Comparison of ENCODE assay signal across 11 cellular contexts in the genomic region with DNA sequence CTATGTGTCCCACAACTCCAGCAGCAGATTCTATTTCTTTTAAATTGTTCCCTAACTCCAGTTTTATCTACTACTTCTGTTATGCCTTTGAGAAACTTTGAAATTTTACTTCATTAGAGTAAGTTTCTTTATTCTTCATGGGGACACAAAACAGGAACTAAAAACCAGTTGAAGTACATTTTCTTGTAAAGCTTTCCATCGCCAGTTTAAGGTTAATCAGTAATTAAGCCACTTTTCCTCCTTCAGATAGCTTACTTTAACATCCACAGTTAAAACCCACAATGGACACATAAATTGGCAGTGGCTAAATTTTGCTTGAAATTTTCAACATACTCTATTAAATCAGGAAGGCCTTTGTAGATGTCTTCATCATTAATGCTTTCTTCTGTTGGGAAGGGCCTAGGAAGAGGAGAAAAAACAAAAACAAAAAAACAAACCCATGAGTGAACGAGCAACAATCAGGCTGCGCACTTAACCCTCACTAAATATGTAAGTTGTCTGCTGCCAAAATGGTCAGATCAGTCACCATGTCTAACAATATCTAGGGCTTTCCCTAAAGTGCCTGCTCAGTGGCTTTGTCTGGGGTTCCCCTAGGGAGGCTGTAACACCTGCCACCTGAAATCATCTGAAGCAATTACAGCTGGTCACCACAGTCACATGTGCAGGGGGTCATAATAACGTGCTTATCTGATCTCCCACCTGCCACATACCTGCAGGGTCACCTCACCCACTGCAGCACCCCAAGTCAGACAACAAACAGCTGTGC.
DNase-seq lines count a peak whose midpoint lies in the region; ATAC-seq and TF ChIP-seq lines count a peak whose summit lies in the region.
"Had no signal": no experiment of that assay in that cellular context is flagged by ENCODE, and none has a peak within 500 bp of the region (broad histone marks: within the 10 kb centered on the region; RNA-seq: fewer than 3 reads in every experiment).

No MANE protein-coding gene starts in this region.

- CTCF ChIA-PET in Caco-2 (lab: Charles Lee), result interaction anchor here (0.6 kb wide), 1 partner anchor 337 kb away, joined by 4 read pairs; no protein-coding TSS in a partner anchor

- H3K27me3 Mint-ChIP-seq in activated T-helper 2 cell treated with anti-CD3 and anti-CD28 coated beads, Interferon-gamma antibody, Interleukin-2, Interleukin-4, amounts not matched to agents 10 μg/mL and 5 μg/mL and 100 μg/mL, durations not matched to agents 14 hours and 24 hours and 36 hours (ENCODE audit: low read depth), result no peaks in the 10 kb centered on the region
- H3K27me3 Mint-ChIP-seq in Caco-2 (ENCODE audit: insufficient read depth, unreplicated experiment), result peaks cover 5% of the 10 kb centered on the region

- H3K4me1 ChIP-seq in Caco-2, result no peaks in the 10 kb centered on the region
- H3K4me1 ChIP-seq in testis, result no peaks in the 10 kb centered on the region

- POLR2A ChIA-PET in Caco-2 (lab: Charles Lee), result no interaction called here

- ATAC-seq in GM19043 (IDR thresholded peaks at IDR 0.05; ENCODE audit: low read depth, unreplicated experiment) (peak; percentile 75), HG02943 (IDR thresholded peaks at IDR 0.05; ENCODE audit: low read depth, unreplicated experiment) (peak; percentile 82)

- TF ChIP-seq CTCF in Caco-2 (IDR thresholded peaks at IDR 0.05; ENCODE audit: insufficient read depth in 1 of 2, low read depth in 1 of 2, low read length in 1 of 2, severe bottlenecking in 1 of 2, unreplicated experiment in 1 of 2) (no peak), testis (IDR thresholded peaks at IDR 0.05) (no peak)

- H3K36me3 Mint-ChIP-seq in activated T-helper 2 cell treated with anti-CD3 and anti-CD28 coated beads, Interferon-gamma antibody, Interleukin-2, Interleukin-4, amounts not matched to agents 10 μg/mL and 5 μg/mL and 100 μg/mL, durations not matched to agents 14 hours and 24 hours and 36 hours (ENCODE audit: low read depth), result no peaks in the 10 kb centered on the region
- H3K36me3 Mint-ChIP-seq in Caco-2 (ENCODE audit: insufficient read depth, unreplicated experiment), result no peaks in the 10 kb centered on the region

- intact Hi-C loops in activated T-helper 2 cell treated with anti-CD3 and anti-CD28 coated beads, Interferon-gamma antibody, Interleukin-2, Interleukin-4, amounts not matched to agents 10 μg/mL and 5 μg/mL and 100 μg/mL, durations not matched to agents 14 hours and 24 hours and 36 hours (cut with micrococcal nuclease), result no loop called here
- intact Hi-C loops in Caco-2 (cut with micrococcal nuclease; ENCODE audit: unreplicated experiment) (loop anchor here (10.0 kb wide), 1 partner anchor 218 kb away; no protein-coding TSS in a partner anchor), testis (cut with DNase I; ENCODE audit: low total_unique reads) (no loop called here)

- no peaks in the 10 kb centered on the region for H3K9me3 ChIP-seq in Caco-2
- no peaks in the 10 kb centered on the region for H3K9me3 ChIP-seq in testis
- H3K9me3 ChIP-seq: BLaER1 treated with 17β-estradiol and CSF1 and Interleukin-3, amounts not matched to agents 10 nM and 100 nM had no signal

- no TSS peak for BruUV-seq in Caco-2 (replicated peaks; lab: Mats Ljungman, UMichigan)

- H3K36me3 ChIP-seq in Caco-2 (ENCODE audit: control insufficient read depth, insufficient read depth, low read length) (no peaks in the 10 kb centered on the region), testis (ENCODE audit: low read depth, missing control alignments) (no peaks in the 10 kb centered on the region)

- no peak overlapping the region for H3K4me3 Mint-ChIP-seq in activated T-helper 2 cell treated with anti-CD3 and anti-CD28 coated beads, Interferon-gamma antibody, Interleukin-2, Interleukin-4, amounts not matched to agents 10 μg/mL and 5 μg/mL and 100 μg/mL, durations not matched to agents 14 hours and 24 hours and 36 hours (ENCODE audit: low read depth)
- no peak overlapping the region for H3K4me3 Mint-ChIP-seq in Caco-2 (ENCODE audit: unreplicated experiment)
- H3K4me3 Mint-ChIP-seq: T-helper 1 cell treated with Interleukin-12 subunit alpha and Interleukin-12 subunit beta and Interleukin-4 antibody, amounts not matched to agents 30 μg/mL and 1 μg/mL, for 36 hours had no signal

- DNase-seq in COLO668 (lab: John Stamatoyannopoulos, UW; ENCODE audit: unreplicated experiment) (peak; percentile 60), NCI-H146 (lab: John Stamatoyannopoulos, UW) (peak; percentile 88), AML-193 (lab: John Stamatoyannopoulos, UW) (no peak), Caco-2 (no peak), testis (no peak)
- DNase-seq in activated T-helper 2 cell treated with anti-CD3 and anti-CD28 coated beads, Interferon-gamma antibody, Interleukin-2, Interleukin-4, amounts not matched to agents 10 μg/mL and 5 μg/mL and 100 μg/mL, durations not matched to agents 14 hours and 24 hours and 36 hours (ENCODE audit: low spot score), result no peak
- DNase-seq: substantia nigra had no signal

- no peak overlapping the region for H3K27ac Mint-ChIP-seq in activated T-helper 2 cell treated with anti-CD3 and anti-CD28 coated beads, Interferon-gamma antibody, Interleukin-2, Interleukin-4, amounts not matched to agents 10 μg/mL and 5 μg/mL and 100 μg/mL, durations not matched to agents 14 hours and 24 hours and 36 hours
- H3K27ac Mint-ChIP-seq in Caco-2 (ENCODE audit: unreplicated experiment), result no peak overlapping the region
- H3K27ac Mint-ChIP-seq: T-helper 1 cell treated with Interleukin-12 subunit alpha and Interleukin-12 subunit beta and Interleukin-4 antibody, amounts not matched to agents 30 μg/mL and 1 μg/mL, for 36 hours had no signal

- H3K27ac ChIP-seq in testis, result no peak overlapping the region
- H3K27ac ChIP-seq: BLaER1 treated with 17β-estradiol and CSF1 and Interleukin-3, amounts not matched to agents 10 nM and 100 nM had no signal

- no peak overlapping the region for H3K4me3 ChIP-seq in Caco-2 (ENCODE audit: low read depth, low read length)
- no peak overlapping the region for H3K4me3 ChIP-seq in testis
- H3K4me3 ChIP-seq: BLaER1 treated with 17β-estradiol and CSF1 and Interleukin-3, amounts not matched to agents 10 nM and 100 nM had no signal

- H3K27me3 ChIP-seq in Caco-2 (replicated peaks; ENCODE audit: control insufficient read depth, insufficient read depth, low read length) (no peaks in the 10 kb centered on the region), testis (no peaks in the 10 kb centered on the region)
- H3K27me3 ChIP-seq: BLaER1 treated with 17β-estradiol and CSF1 and Interleukin-3, amounts not matched to agents 10 nM and 100 nM had no signal

- H3K4me1 Mint-ChIP-seq in activated T-helper 2 cell treated with anti-CD3 and anti-CD28 coated beads, Interferon-gamma antibody, Interleukin-2, Interleukin-4, amounts not matched to agents 10 μg/mL and 5 μg/mL and 100 μg/mL, durations not matched to agents 14 hours and 24 hours and 36 hours (ENCODE audit: low read depth), result no peaks in the 10 kb centered on the region
- H3K4me1 Mint-ChIP-seq in Caco-2 (ENCODE audit: low read depth, unreplicated experiment), result no peaks in the 10 kb centered on the region

- no peaks in the 10 kb centered on the region for H3K9me3 Mint-ChIP-seq in activated T-helper 2 cell treated with anti-CD3 and anti-CD28 coated beads, Interferon-gamma antibody, Interleukin-2, Interleukin-4, amounts not matched to agents 10 μg/mL and 5 μg/mL and 100 μg/mL, durations not matched to agents 14 hours and 24 hours and 36 hours
- H3K9me3 Mint-ChIP-seq in Caco-2 (ENCODE audit: unreplicated experiment), result no peaks in the 10 kb centered on the region
- H3K9me3 Mint-ChIP-seq: T-helper 1 cell treated with Interleukin-12 subunit alpha and Interleukin-12 subunit beta and Interleukin-4 antibody, amounts not matched to agents 30 μg/mL and 1 μg/mL, for 36 hours had no signal

- 93 to 94% methylated on average over 4 of the region's 4 CpGs for WGBS in testis, 2 donors

- no peak for TF ChIP-seq POLR2A in testis (IDR thresholded peaks at IDR 0.05)

Comparison
In these comparisons a context has a peak if more than half of its experiments do, and no peak if none do; other contexts are left out.
1. DNase-seq: peak in COLO668 (single experiment) and NCI-H146 (single experiment); none in activated T-helper 2 cell treated with anti-CD3 and anti-CD28 coated beads, Interferon-gamma antibody, Interleukin-2, Interleukin-4, amounts not matched to agents 10 μg/mL and 5 μg/mL and 100 μg/mL, durations not matched to agents 14 hours and 24 hours and 36 hours (single experiment), AML-193 (0 of 2), Caco-2 (0 of 2) and testis (single experiment).